In the genomic region with DNA sequence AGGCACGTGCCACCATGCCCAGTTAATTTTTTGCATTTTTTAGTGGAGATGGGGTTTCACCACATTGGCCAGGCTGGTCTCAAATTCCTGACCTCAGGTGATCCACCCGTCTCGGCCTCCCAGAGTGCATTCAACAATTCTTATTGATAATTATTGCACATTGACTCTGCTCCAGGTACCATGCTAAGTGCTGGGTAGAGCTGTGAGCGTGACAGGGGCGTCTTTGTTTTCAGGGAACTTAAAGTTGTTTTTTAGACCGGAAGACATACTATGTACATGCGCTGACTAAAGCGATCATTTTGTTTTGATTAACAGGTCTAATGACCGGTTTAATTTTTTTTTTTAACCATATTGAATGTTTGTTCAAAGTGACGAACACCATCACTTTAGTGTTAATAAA, we compare ENCODE assay signal across 20 cellular contexts. TPM values are rescaled to one million over a fixed set of nuclear protein-coding genes. Genes with fewer than 3 reads are reported as not detected.
DNase-seq lines count a peak whose midpoint lies in the region; ATAC-seq lines count a peak whose summit lies in the region.
"Had no signal": no experiment of that assay in that cellular context is flagged by ENCODE, and none has a peak within 500 bp of the region (broad histone marks: within the 10 kb centered on the region; RNA-seq: fewer than 3 reads in every experiment).

No MANE protein-coding gene starts in this region.

- peak overlapping the region; percentile 100 for H3K4me3 Mint-ChIP-seq in T-helper 1 cell treated with Interleukin-12 subunit alpha and Interleukin-12 subunit beta and Interleukin-4 antibody, amounts not matched to agents 30 μg/mL and 1 μg/mL, for 36 hours
- peak overlapping the region; percentile 95 for H3K4me3 Mint-ChIP-seq in stimulated activated naive CD8-positive, alpha-beta T cell treated with anti-CD3 and anti-CD28 coated beads, Interleukin-15, Interleukin-2, amounts not matched to agents 100 ng/mL and 50 ng/mL, for 24 hours
- H3K4me3 Mint-ChIP-seq in central memory CD8-positive, alpha-beta T cell: peak overlapping the region; percentile 76
- H3K4me3 Mint-ChIP-seq: memory B cell had no signal

- peaks cover 22% of the 10 kb centered on the region for H3K36me3 ChIP-seq in thymus (ENCODE audit: control insufficient read depth, insufficient read depth)
- H3K36me3 ChIP-seq: heart left ventricle had no signal

- peaks cover 71% of the 10 kb centered on the region for H3K4me1 Mint-ChIP-seq in T-helper 1 cell treated with Interleukin-12 subunit alpha and Interleukin-12 subunit beta and Interleukin-4 antibody, amounts not matched to agents 30 μg/mL and 1 μg/mL, for 36 hours (ENCODE audit: low read depth)
- peaks cover 70% of the 10 kb centered on the region for H3K4me1 Mint-ChIP-seq in stimulated activated naive CD8-positive, alpha-beta T cell treated with anti-CD3 and anti-CD28 coated beads, Interleukin-15, Interleukin-2, amounts not matched to agents 100 ng/mL and 50 ng/mL, for 24 hours (ENCODE audit: low read depth)
- H3K4me1 Mint-ChIP-seq in central memory CD8-positive, alpha-beta T cell: peaks cover 74% of the 10 kb centered on the region

- H3K36me3 Mint-ChIP-seq in T-helper 1 cell treated with Interleukin-12 subunit alpha and Interleukin-12 subunit beta and Interleukin-4 antibody, amounts not matched to agents 30 μg/mL and 1 μg/mL, for 36 hours (ENCODE audit: low read depth): peaks cover 66% of the 10 kb centered on the region
- peaks cover 65% of the 10 kb centered on the region for H3K36me3 Mint-ChIP-seq in stimulated activated naive CD8-positive, alpha-beta T cell treated with anti-CD3 and anti-CD28 coated beads, Interleukin-15, Interleukin-2, amounts not matched to agents 100 ng/mL and 50 ng/mL, for 24 hours (ENCODE audit: low read depth)
- H3K36me3 Mint-ChIP-seq in central memory CD8-positive, alpha-beta T cell (ENCODE audit: insufficient read depth): peaks cover 63% of the 10 kb centered on the region
- H3K36me3 Mint-ChIP-seq: memory B cell had no signal

- H3K27me3 ChIP-seq in thymus (ENCODE audit: control insufficient read depth, insufficient read depth): no peaks in the 10 kb centered on the region

- H3K4me3 ChIP-seq in thymus (ENCODE audit: low read length): peak overlapping the region; percentile 78

- H3K9me3 ChIP-seq in thymus (ENCODE audit: control insufficient read depth): no peaks in the 10 kb centered on the region
- H3K9me3 ChIP-seq: heart left ventricle had no signal

- H3K27ac ChIP-seq in thymus (ENCODE audit: low read depth): no peak overlapping the region
- H3K27ac ChIP-seq: 22Rv1 had no signal

- H3K9me3 Mint-ChIP-seq in T-helper 1 cell treated with Interleukin-12 subunit alpha and Interleukin-12 subunit beta and Interleukin-4 antibody, amounts not matched to agents 30 μg/mL and 1 μg/mL, for 36 hours: no peaks in the 10 kb centered on the region
- no peaks in the 10 kb centered on the region for H3K9me3 Mint-ChIP-seq in stimulated activated naive CD8-positive, alpha-beta T cell treated with anti-CD3 and anti-CD28 coated beads, Interleukin-15, Interleukin-2, amounts not matched to agents 100 ng/mL and 50 ng/mL, for 24 hours
- no peaks in the 10 kb centered on the region for H3K9me3 Mint-ChIP-seq in central memory CD8-positive, alpha-beta T cell
- H3K9me3 Mint-ChIP-seq: memory B cell had no signal

- WGBS in thymus: 90% methylated on average over 10 of the region's 10 CpGs

- no peak for ATAC-seq in stimulated activated naive CD8-positive, alpha-beta T cell treated with anti-CD3 and anti-CD28 coated beads, Interleukin-15, Interleukin-2, amounts not matched to agents 100 U/mL and 50 U/mL, for 24 hours
- ATAC-seq in central memory CD8-positive, alpha-beta T cell (replicated peaks; ENCODE audit: extremely low read depth, poor library complexity, severe bottlenecking): no peak
- ATAC-seq: heart left ventricle, HepG2 had no signal

- peaks cover 44% of the 10 kb centered on the region for H3K4me1 ChIP-seq in thymus (ENCODE audit: control insufficient read depth, insufficient read depth, low read length)
- H3K4me1 ChIP-seq: heart left ventricle had no signal

- H3K27me3 Mint-ChIP-seq in T-helper 1 cell treated with Interleukin-12 subunit alpha and Interleukin-12 subunit beta and Interleukin-4 antibody, amounts not matched to agents 30 μg/mL and 1 μg/mL, for 36 hours (ENCODE audit: low read depth): no peaks in the 10 kb centered on the region
- H3K27me3 Mint-ChIP-seq in stimulated activated naive CD8-positive, alpha-beta T cell treated with anti-CD3 and anti-CD28 coated beads, Interleukin-15, Interleukin-2, amounts not matched to agents 100 ng/mL and 50 ng/mL, for 24 hours: no peaks in the 10 kb centered on the region
- H3K27me3 Mint-ChIP-seq in central memory CD8-positive, alpha-beta T cell: no peaks in the 10 kb centered on the region

- DNase-seq in T-helper 1 cell (no peak), islet precursor cell (no peak), D341Med (ENCODE audit: low spot score) (no peak)
- DNase-seq in stimulated activated naive CD8-positive, alpha-beta T cell treated with anti-CD3 and anti-CD28 coated beads, Interleukin-15, Interleukin-2, amounts not matched to agents 100 U/mL and 50 U/mL, for 24 hours: no peak
- DNase-seq in central memory CD8-positive, alpha-beta T cell (ENCODE audit: low spot score in 2 of 2): no peak
- DNase-seq: erythroblast; foreskin fibroblast; heart left ventricle; NCI-H1092; NCI-H1930; NCI-H2227 treated with DMSO at 0.1 percent for 48 hours; NCI-H69; RPMI8226; stimulated activated CD8-positive, alpha-beta memory T cell treated with anti-CD3 and anti-CD28 coated beads, Interleukin-4, amount 100 ng/mL, for 48 hours had no signal

- H3K27ac Mint-ChIP-seq in T-helper 1 cell treated with Interleukin-12 subunit alpha and Interleukin-12 subunit beta and Interleukin-4 antibody, amounts not matched to agents 30 μg/mL and 1 μg/mL, for 36 hours: peak overlapping the region; percentile 71
- H3K27ac Mint-ChIP-seq in stimulated activated naive CD8-positive, alpha-beta T cell treated with anti-CD3 and anti-CD28 coated beads, Interleukin-15, Interleukin-2, amounts not matched to agents 100 ng/mL and 50 ng/mL, for 24 hours: peak overlapping the region; percentile 99
- H3K27ac Mint-ChIP-seq in central memory CD8-positive, alpha-beta T cell (ENCODE audit: low read depth): peak overlapping the region; percentile 41
- H3K27ac Mint-ChIP-seq: memory B cell had no signal

RNA-seq across cellular contexts. Expression of a gene that starts 4.1 kb away (rescaled TPM):
- 114 TPM for polyA plus RNA-seq in thymus
- polyA plus RNA-seq: HepG2 had no signal

RNA-seq across cellular contexts. Expression of a gene that starts 39.3 kb away (rescaled TPM):
- polyA plus RNA-seq in thymus: 179 TPM

Comparison
In these comparisons a context has a peak if more than half of its experiments do, and no peak if none do; other contexts are left out.
1. H3K27ac Mint-ChIP-seq: peak in every context shown above with its lines; median percentile 99 in stimulated activated naive CD8-positive, alpha-beta T cell treated with anti-CD3 and anti-CD28 coated beads, Interleukin-15, Interleukin-2, amounts not matched to agents 100 ng/mL and 50 ng/mL, for 24 hours; 71 in T-helper 1 cell treated with Interleukin-12 subunit alpha and Interleukin-12 subunit beta and Interleukin-4 antibody, amounts not matched to agents 30 μg/mL and 1 μg/mL, for 36 hours; 41 in central memory CD8-positive, alpha-beta T cell.